2 cellular contexts compared by ENCODE assay signal in genomic region chr19:1699998-1700732, GRCh38.
TF ChIP-seq lines count a peak whose summit lies in the region.

No MANE protein-coding gene starts in this region.

TF ChIP-seq in A549, 52 proteins besides CTCF, POLR2A, EP300 and RAD21:
- TF ChIP-seq CEBPB (IDR thresholded peaks at IDR 0.05) (no peak), E2F6 (IDR thresholded peaks at IDR 0.05; ENCODE audit: borderline replicate concordance, low read depth) (no peak), CBX2 (IDR thresholded peaks at IDR 0.05; ENCODE audit: borderline replicate concordance, low read depth) (no peak), ZC3H11A (IDR thresholded peaks at IDR 0.05) (no peak), USF2 (IDR thresholded peaks at IDR 0.05) (no peak), HDAC2 (IDR thresholded peaks at IDR 0.05) (no peak), EHF (CRISPR knock-in tag; IDR thresholded peaks at IDR 0.05) (no peak), FOSB (CRISPR knock-in tag; IDR thresholded peaks at IDR 0.05) (no peak), GATA3 (IDR thresholded peaks at IDR 0.05; ENCODE audit: borderline replicate concordance) (no peak), CHD2 (IDR thresholded peaks at IDR 0.05; ENCODE audit: low read length, partially characterized antibody) (no peak), EHMT2 (IDR thresholded peaks at IDR 0.05; ENCODE audit: low read depth) (no peak), TP53 (CRISPR knock-in tag; IDR thresholded peaks at IDR 0.05) (no peak), TFCP2L1 (CRISPR knock-in tag; IDR thresholded peaks at IDR 0.05) (no peak)
TF ChIP-seq in A549: peak in this region for 0.

TF ChIP-seq in HepG2, 621 proteins besides CTCF, POLR2A, EP300 and RAD21:
- TF ChIP-seq SP5 (CRISPR knock-in tag; IDR thresholded peaks at IDR 0.05; ENCODE audit: borderline replicate concordance, low read depth), result no peak
- no peak for TF ChIP-seq SP4 (CRISPR knock-in tag; IDR thresholded peaks at IDR 0.05)
- no peak for TF ChIP-seq ZEB1 (IDR thresholded peaks at IDR 0.05; ENCODE audit: insufficient replicate concordance, low read depth)
- no peak for TF ChIP-seq RNF2 (conservative IDR thresholded peaks at IDR 0.05; ENCODE audit: low read depth)
- TF ChIP-seq HNRNPH1 (optimal IDR thresholded peaks at IDR 0.05; ENCODE audit: low read depth, low read length), result no peak
- TF ChIP-seq USF2 (IDR thresholded peaks at IDR 0.05; ENCODE audit: low read depth, low read length), result no peak
- no peak for TF ChIP-seq USF2 (CRISPR knock-in tag; IDR thresholded peaks at IDR 0.05; ENCODE audit: borderline replicate concordance)
- no peak for TF ChIP-seq THYN1 (CRISPR knock-in tag; IDR thresholded peaks at IDR 0.05; ENCODE audit: borderline replicate concordance, low read depth)
- no peak for TF ChIP-seq ZBTB43 (CRISPR knock-in tag; conservative IDR thresholded peaks at IDR 0.05)
- no peak for TF ChIP-seq ZNF362 (CRISPR knock-in tag; IDR thresholded peaks at IDR 0.05; ENCODE audit: borderline replicate concordance)
- TF ChIP-seq CHCHD3 (CRISPR knock-in tag; IDR thresholded peaks at IDR 0.05), result no peak
- TF ChIP-seq GPBP1L1 (CRISPR knock-in tag; IDR thresholded peaks at IDR 0.05), result no peak
- TF ChIP-seq ZNF629 (CRISPR knock-in tag; conservative IDR thresholded peaks at IDR 0.05), result peak; percentile 64
- no peak for TF ChIP-seq RBAK (CRISPR knock-in tag; IDR thresholded peaks at IDR 0.05)
- TF ChIP-seq ZNF687 (CRISPR knock-in tag; IDR thresholded peaks at IDR 0.05), result peak; percentile 9; the same call in 1 of the 2 replicates
- TF ChIP-seq ZNF484 (CRISPR knock-in tag; IDR thresholded peaks at IDR 0.05; ENCODE audit: borderline replicate concordance, low read depth), result no peak
- TF ChIP-seq SIX1 (CRISPR knock-in tag; IDR thresholded peaks at IDR 0.05; ENCODE audit: borderline replicate concordance), result no peak
- no peak for TF ChIP-seq EED (CRISPR knock-in tag; IDR thresholded peaks at IDR 0.05)
- TF ChIP-seq TCF7 (IDR thresholded peaks at IDR 0.05; ENCODE audit: low read depth), result no peak
- TF ChIP-seq MTF2 (CRISPR knock-in tag; IDR thresholded peaks at IDR 0.05; ENCODE audit: borderline replicate concordance), result no peak; the same call in 1 of the 2 replicates
- TF ChIP-seq ZNF768 (CRISPR knock-in tag; IDR thresholded peaks at IDR 0.05), result 0 out of 2 replicates have a peak, but pooled peaks have one; percentile 7
- TF ChIP-seq HNF1A (IDR thresholded peaks at IDR 0.05; ENCODE audit: low read depth), result no peak
- TF ChIP-seq HNF1A (CRISPR knock-in tag; IDR thresholded peaks at IDR 0.05; ENCODE audit: borderline replicate concordance), result no peak
- TF ChIP-seq ZNF841 (CRISPR knock-in tag; IDR thresholded peaks at IDR 0.05; ENCODE audit: borderline replicate concordance), result no peak
- TF ChIP-seq GLI4 (CRISPR knock-in tag; IDR thresholded peaks at IDR 0.05; ENCODE audit: borderline replicate concordance), result no peak
- TF ChIP-seq BHLHE40 (IDR thresholded peaks at IDR 0.05; ENCODE audit: low read length), result no peak
- TF ChIP-seq ZNF205 (CRISPR knock-in tag; IDR thresholded peaks at IDR 0.05), result no peak
- TF ChIP-seq ZNF20 (CRISPR knock-in tag; IDR thresholded peaks at IDR 0.05), result no peak
- TF ChIP-seq U2AF1 (optimal IDR thresholded peaks at IDR 0.05; ENCODE audit: low read depth, low read length), result no peak
- no peak for TF ChIP-seq ZNF274 (CRISPR knock-in tag; IDR thresholded peaks at IDR 0.05)
- TF ChIP-seq ONECUT2 (CRISPR knock-in tag; IDR thresholded peaks at IDR 0.05), result peak; percentile 82
- TF ChIP-seq PATZ1 (CRISPR knock-in tag; IDR thresholded peaks at IDR 0.05), result no peak
- TF ChIP-seq ZNF562 (CRISPR knock-in tag; IDR thresholded peaks at IDR 0.05; ENCODE audit: borderline replicate concordance), result no peak
- TF ChIP-seq ZNF678 (CRISPR knock-in tag; IDR thresholded peaks at IDR 0.05), result no peak
- no peak for TF ChIP-seq ZNF878 (CRISPR knock-in tag; IDR thresholded peaks at IDR 0.05)
- TF ChIP-seq ATF2 (CRISPR knock-in tag; IDR thresholded peaks at IDR 0.05), result no peak
- TF ChIP-seq ZNF772 (CRISPR knock-in tag; IDR thresholded peaks at IDR 0.05), result no peak
